Comparison of ENCODE assay signal across 8 cellular contexts in genomic region chr10:112115781-112116385, GRCh38.
DNase-seq lines count a peak whose midpoint lies in the region; ATAC-seq and TF ChIP-seq lines count a peak whose summit lies in the region.

No MANE protein-coding gene starts in this region.

- DNase-seq in CD14-positive monocyte (ENCODE audit: low spot score): no peak
- DNase-seq in activated naive CD4-positive, alpha-beta T cell treated with anti-CD3 and anti-CD28 coated beads for 36 hours: peak; percentile 66
- DNase-seq in iPS-NIHi7 (ENCODE audit: extremely low spot score): peak; percentile 91
- peak; percentile 11 for DNase-seq in stimulated activated CD8-positive, alpha-beta memory T cell treated with anti-CD3 and anti-CD28 coated beads, Interleukin-12 subunit alpha, Interleukin-12 subunit beta, amount 100 ng/mL, for 1 hour (ENCODE audit: low read depth)
- no peak for DNase-seq in mesenteric fat pad (ENCODE audit: low spot score)

- H3K4me1 Mint-ChIP-seq in CD14-positive monocyte: no peaks in the 10 kb centered on the region
- no peaks in the 10 kb centered on the region for H3K4me1 Mint-ChIP-seq in activated naive CD4-positive, alpha-beta T cell treated with anti-CD3 and anti-CD28 coated beads for 36 hours (ENCODE audit: low read depth)

- H3K4me1 ChIP-seq in OCI-LY3 (ENCODE audit: low read length): no peaks in the 10 kb centered on the region

- no peak overlapping the region for H3K4me3 ChIP-seq in OCI-LY3 (ENCODE audit: low read length)

- no peaks in the 10 kb centered on the region for H3K9me3 Mint-ChIP-seq in CD14-positive monocyte
- no peaks in the 10 kb centered on the region for H3K9me3 Mint-ChIP-seq in activated naive CD4-positive, alpha-beta T cell treated with anti-CD3 and anti-CD28 coated beads for 36 hours

- no peaks in the 10 kb centered on the region for H3K36me3 Mint-ChIP-seq in CD14-positive monocyte
- no peaks in the 10 kb centered on the region for H3K36me3 Mint-ChIP-seq in activated naive CD4-positive, alpha-beta T cell treated with anti-CD3 and anti-CD28 coated beads for 36 hours (ENCODE audit: low read depth)

- H3K27ac ChIP-seq in OCI-LY3 (ENCODE audit: low read length): no peak overlapping the region

- no peaks in the 10 kb centered on the region for H3K9me3 ChIP-seq in OCI-LY3 (ENCODE audit: insufficient read depth, low read length)

- intact Hi-C loops in CD14-positive monocyte (cut with micrococcal nuclease): no loop called here
- intact Hi-C loops in activated naive CD4-positive, alpha-beta T cell treated with anti-CD3 and anti-CD28 coated beads for 36 hours (cut with micrococcal nuclease): loop anchor here (1.0 to 2.0 kb wide), 3 partner anchors 21 to 356 kb away; no protein-coding TSS in a partner anchor

- H3K27me3 ChIP-seq in OCI-LY3 (ENCODE audit: low read depth, low read length): no peaks in the 10 kb centered on the region

- peaks cover 2 to 6% (median 5%) of the 10 kb centered on the region in 3 donors for H3K27me3 Mint-ChIP-seq in CD14-positive monocyte (ENCODE audit: low read depth in 3 of 3)
- no peaks in the 10 kb centered on the region for H3K27me3 Mint-ChIP-seq in activated naive CD4-positive, alpha-beta T cell treated with anti-CD3 and anti-CD28 coated beads for 36 hours (ENCODE audit: low read depth)

- CTCF ChIA-PET in activated naive CD4-positive, alpha-beta T cell treated with anti-CD3 and anti-CD28 coated beads for 36 hours (lab: Charles Lee): interaction anchor here (0.6 to 5.1 kb wide), 7 partner anchors 8 to 198 kb away, joined by 3 to 42 read pairs (median 4); no protein-coding TSS in a partner anchor

- H3K79me2 ChIP-seq in OCI-LY3 (ENCODE audit: low read length): no peaks in the 10 kb centered on the region

- peak; percentile 70 for TF ChIP-seq CTCF in CD14-positive monocyte (IDR thresholded peaks at IDR 0.05)
- TF ChIP-seq CTCF in OCI-LY3 (IDR thresholded peaks at IDR 0.05; ENCODE audit: low read depth, low read length): peak; percentile 61

- peak; percentile 51 for ATAC-seq in GM18858 (IDR thresholded peaks at IDR 0.05; ENCODE audit: unreplicated experiment)
- peak; percentile 79 for ATAC-seq in HG03103 (IDR thresholded peaks at IDR 0.05; ENCODE audit: low read depth, unreplicated experiment)

- H3K9ac ChIP-seq in OCI-LY3 (ENCODE audit: low read length): no peak overlapping the region

- no peak overlapping the region for H3K27ac Mint-ChIP-seq in CD14-positive monocyte
- no peak overlapping the region for H3K27ac Mint-ChIP-seq in activated naive CD4-positive, alpha-beta T cell treated with anti-CD3 and anti-CD28 coated beads for 36 hours

- no peak overlapping the region for H3K4me3 Mint-ChIP-seq in CD14-positive monocyte
- H3K4me3 Mint-ChIP-seq in activated naive CD4-positive, alpha-beta T cell treated with anti-CD3 and anti-CD28 coated beads for 36 hours: no peak overlapping the region

- no peak overlapping the region for H2AFZ ChIP-seq in OCI-LY3 (ENCODE audit: low read depth, low read length)

- H3K4me2 ChIP-seq in OCI-LY3 (ENCODE audit: low read length): no peak overlapping the region

- H4K20me1 ChIP-seq in OCI-LY3 (ENCODE audit: insufficient read depth, low read length): no peaks in the 10 kb centered on the region

- no peaks in the 10 kb centered on the region for H3K36me3 ChIP-seq in OCI-LY3 (replicated peaks; ENCODE audit: low read depth, low read length)

Comparison
In these comparisons a context has a peak if more than half of its experiments do, and no peak if none do; other contexts are left out.
1. DNase-seq: peak in activated naive CD4-positive, alpha-beta T cell treated with anti-CD3 and anti-CD28 coated beads for 36 hours (single experiment), iPS-NIHi7 (single experiment) and stimulated activated CD8-positive, alpha-beta memory T cell treated with anti-CD3 and anti-CD28 coated beads, Interleukin-12 subunit alpha, Interleukin-12 subunit beta, amount 100 ng/mL, for 1 hour (single experiment); none in CD14-positive monocyte (single experiment) and mesenteric fat pad (single experiment).